ENCODE assay signal across 8 cellular contexts in the genomic region with DNA sequence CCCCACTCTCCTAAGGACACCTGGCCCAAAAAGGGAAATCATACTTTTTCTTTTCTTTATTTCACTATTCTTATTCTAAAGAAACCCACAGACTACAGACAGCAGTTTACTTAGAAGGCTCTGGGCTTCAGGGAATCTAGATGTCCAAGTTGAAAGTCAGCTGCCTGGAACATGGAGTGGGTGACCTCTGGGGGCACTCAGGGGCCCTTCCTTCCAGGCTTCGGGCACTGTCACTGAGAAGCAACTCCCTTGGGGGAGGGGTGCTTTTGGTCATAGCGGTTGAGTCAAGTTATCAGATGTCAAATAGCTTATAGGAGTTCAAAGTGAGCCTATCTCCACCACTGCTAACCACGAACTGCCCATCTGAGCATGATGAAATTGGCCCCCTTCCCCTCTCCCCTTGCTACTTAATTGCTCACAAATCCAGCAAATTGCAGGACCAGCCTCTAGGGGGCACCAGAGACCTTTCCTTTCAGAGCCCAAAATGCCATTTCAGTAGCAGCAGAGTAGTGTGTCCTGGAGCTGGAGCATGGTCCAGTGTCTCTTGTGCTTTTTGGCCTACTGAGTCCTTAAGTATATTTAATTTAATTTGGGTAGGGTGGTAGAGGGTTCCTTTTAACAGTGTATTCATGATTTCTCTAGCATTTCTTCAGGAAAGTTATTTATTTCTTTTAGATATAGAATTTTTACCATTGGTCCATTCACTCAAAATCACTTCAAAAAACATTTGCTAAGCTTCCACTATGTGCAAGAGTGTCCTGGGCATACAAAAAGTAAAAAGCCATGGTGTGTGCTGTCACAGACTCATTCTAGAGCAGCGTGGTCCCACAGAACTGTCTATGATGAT.
DNase-seq lines count a peak whose midpoint lies in the region; TF ChIP-seq lines count a peak whose summit lies in the region.

No MANE protein-coding gene starts in this region.

- H3K4me3 ChIP-seq in GM23248, result no peak overlapping the region

- peaks cover 3% of the 10 kb centered on the region for H3K4me1 ChIP-seq in GM23248 (ENCODE audit: insufficient read depth)

- 34 to 41% methylated on average over 4 of the region's 4 CpGs for WGBS in GM23248 (ENCODE audit: low coverage in 1 of 2, low lambda C conversion rate in 2 of 2, missing lambda C conversion rate in 2 of 2), 2 experiments

- H3K36me3 ChIP-seq in GM23248 (ENCODE audit: low read depth), result no peaks in the 10 kb centered on the region

- in situ Hi-C loops in GM23248 (cut with MboI), result loop anchor here (5.0 to 10.0 kb wide), 2 partner anchors 321 to 468 kb away; no protein-coding TSS in a partner anchor

- no peaks in the 10 kb centered on the region for H3K27me3 ChIP-seq in GM23248 (replicated peaks; ENCODE audit: insufficient read depth)

- 0 out of 2 replicates have a peak, but pooled peaks cover 1% of the 10 kb centered on the region for H3F3A ChIP-seq in GM23248 (ENCODE audit: insufficient read depth)

- no peak overlapping the region for H2AFZ ChIP-seq in GM23248

- H3K9ac ChIP-seq in GM23248, result no peak overlapping the region

- peaks cover 0 to 4% (median 0%) of the 10 kb centered on the region in 5 experiments for H3K9me3 Mint-ChIP-seq in brain

- H3K9me2 ChIP-seq in GM23248 (ENCODE audit: insufficient read depth), result no peaks in the 10 kb centered on the region

- H3K27ac Mint-ChIP-seq in brain, result peak overlapping the region in 1 of 5 experiments; percentile 1

- H3K79me2 ChIP-seq in GM23248 (ENCODE audit: insufficient read depth), result no peaks in the 10 kb centered on the region

- peaks cover 9% of the 10 kb centered on the region for H3K27me3 Mint-ChIP-seq in brain

- peak; percentile 50 for DNase-seq in COLO829 (ENCODE audit: low spot score)
- peak; percentile 77 for DNase-seq in GM23248
- DNase-seq in NCI-H1694 (lab: John Stamatoyannopoulos, UW), result peak; percentile 67
- DNase-seq in UCSD-AML1 (lab: John Stamatoyannopoulos, UW; ENCODE audit: unreplicated experiment), result peak; percentile 62
- peak; percentile 87 for DNase-seq in iPS-NIHi11 (ENCODE audit: low spot score)
- peak; percentile 41 to 62 for DNase-seq in stimulated activated CD4-positive, alpha-beta T cell treated with anti-CD3 and anti-CD28 coated beads, Interleukin-12 subunit alpha, Interleukin-12 subunit beta, amount 100 ng/mL, for 24 hours (ENCODE audit: low read depth in 2 of 2)
- no peak for DNase-seq in NCI-H187 treated with DMSO at 0.1 percent for 48 hours (lab: John Stamatoyannopoulos, UW)

- no peak overlapping the region for H3K27ac ChIP-seq in GM23248

- H3K9me3 ChIP-seq in GM23248 (ENCODE audit: low read depth), result no peaks in the 10 kb centered on the region

- H3K36me3 Mint-ChIP-seq in brain, result no peaks in the 10 kb centered on the region

- peak; percentile 94 to 96 for TF ChIP-seq CTCF in brain (conservative IDR thresholded peaks at IDR 0.05)

- H4K20me1 ChIP-seq in GM23248 (ENCODE audit: insufficient read depth), result no peaks in the 10 kb centered on the region

- H3K4me1 Mint-ChIP-seq in brain, result peaks cover 5% of the 10 kb centered on the region

- H3K4me3 Mint-ChIP-seq in brain, result no peak overlapping the region

- no peak overlapping the region for H3K4me2 ChIP-seq in GM23248 (ENCODE audit: unreplicated experiment)
